10 cellular contexts compared by ENCODE assay signal in the genomic region with DNA sequence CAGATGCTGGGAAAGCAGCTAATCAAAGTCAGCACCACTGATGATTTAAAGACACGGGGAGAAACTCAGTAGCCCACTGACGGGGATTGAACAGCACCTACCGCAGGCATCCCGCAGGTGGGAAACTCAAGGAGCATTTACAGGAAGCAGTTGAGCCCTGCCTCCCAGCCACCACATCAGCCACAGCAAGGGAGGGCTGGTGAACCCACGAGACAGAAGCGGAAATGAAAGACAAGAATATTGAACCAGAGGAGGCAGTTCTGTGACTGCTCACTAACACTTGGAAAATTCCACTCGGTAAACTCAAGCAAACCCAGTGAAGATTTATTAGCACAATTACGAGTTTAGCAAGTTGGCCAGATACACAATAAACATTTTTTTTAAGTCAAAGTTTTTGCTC. TPM values are rescaled to one million over a fixed set of nuclear protein-coding genes. Genes with fewer than 3 reads are reported as not detected.
DNase-seq lines count a peak whose midpoint lies in the region; ATAC-seq and TF ChIP-seq lines count a peak whose summit lies in the region.
"Had no signal": no experiment of that assay in that cellular context is flagged by ENCODE, and none has a peak within 500 bp of the region (broad histone marks: within the 10 kb centered on the region; RNA-seq: fewer than 3 reads in every experiment).

No MANE protein-coding gene starts in this region.

- POLR2A ChIA-PET in GM10248 (lab: Yijun Ruan, JAX): no interaction called here

- peak; percentile 75 to 83 for ATAC-seq in activated naive CD4-positive, alpha-beta T cell treated with anti-CD3 and anti-CD28 coated beads, Interleukin-2, amount 50 U/mL, for 72 hours
- ATAC-seq in GM18498 (IDR thresholded peaks at IDR 0.05; ENCODE audit: unreplicated experiment): no peak

- no peak overlapping the region for H3K4me3 Mint-ChIP-seq in progenitor cell of endocrine pancreas (ENCODE audit: low read depth)

- peak overlapping the region; percentile 86 to 91 for H3K27ac Mint-ChIP-seq in activated naive CD4-positive, alpha-beta T cell treated with anti-CD3 and anti-CD28 coated beads, Interleukin-2, amount 50 U/mL, for 72 hours
- no peak overlapping the region for H3K27ac Mint-ChIP-seq in progenitor cell of endocrine pancreas

- peaks cover 4% of the 10 kb centered on the region for H3K9me3 ChIP-seq in WERI-Rb-1 (ENCODE audit: severe bottlenecking)

- no peaks in the 10 kb centered on the region for H3K9me3 Mint-ChIP-seq in activated naive CD4-positive, alpha-beta T cell treated with anti-CD3 and anti-CD28 coated beads, Interleukin-2, amount 50 U/mL, for 72 hours
- peaks cover 1% of the 10 kb centered on the region for H3K9me3 Mint-ChIP-seq in progenitor cell of endocrine pancreas (ENCODE audit: low read depth)

- no peaks in the 10 kb centered on the region for H3K36me3 Mint-ChIP-seq in activated naive CD4-positive, alpha-beta T cell treated with anti-CD3 and anti-CD28 coated beads, Interleukin-2, amount 50 U/mL, for 72 hours
- H3K36me3 Mint-ChIP-seq in progenitor cell of endocrine pancreas (ENCODE audit: insufficient read depth): no peaks in the 10 kb centered on the region

- CTCF ChIA-PET in GM10248 (lab: Yijun Ruan, JAX): no interaction called here

- DNase-seq in GM10248 (ENCODE audit: extremely low spot score) (peak; percentile 46), T-helper 1 cell (peak in 4 of 5 donors; percentile 39 to 61 (median 46)), progenitor cell of endocrine pancreas (ENCODE audit: low spot score, unreplicated experiment) (no peak), cerebellum (ENCODE audit: low spot score) (no peak), WERI-Rb-1 (no peak)
- DNase-seq in activated naive CD4-positive, alpha-beta T cell treated with anti-CD3 and anti-CD28 coated beads, Interleukin-2, amount 50 U/mL, for 72 hours (ENCODE audit: low spot score in 2 of 2): peak; percentile 43 to 73
- DNase-seq in stimulated activated CD4-positive, alpha-beta T cell treated with anti-CD3 and anti-CD28 coated beads, Interleukin-2, amount 100 ng/mL, for 48 hours: peak; percentile 18 to 19

- no peaks in the 10 kb centered on the region for H3K36me3 ChIP-seq in WERI-Rb-1

- peaks cover 61% of the 10 kb centered on the region for H3K27me3 Mint-ChIP-seq in progenitor cell of endocrine pancreas

- no peak overlapping the region for H3K27ac ChIP-seq in WERI-Rb-1
- H3K27ac ChIP-seq: RWPE1 had no signal

- H3K27me3 ChIP-seq in WERI-Rb-1 (ENCODE audit: insufficient read depth, low read depth, severe bottlenecking): no peaks in the 10 kb centered on the region

- H3K4me1 Mint-ChIP-seq in progenitor cell of endocrine pancreas (ENCODE audit: low read depth): no peaks in the 10 kb centered on the region

- TF ChIP-seq CTCF in GM10248 (IDR thresholded peaks at IDR 0.05; ENCODE audit: control extremely low read depth, extremely low read depth, low read depth, missing control alignments): no peak
- no peak for TF ChIP-seq CTCF in progenitor cell of endocrine pancreas (IDR thresholded peaks at IDR 0.05; ENCODE audit: unreplicated experiment)
- no peak for TF ChIP-seq CTCF in WERI-Rb-1 (IDR thresholded peaks at IDR 0.05; ENCODE audit: low read depth, low read length)

- H3K4me3 ChIP-seq in WERI-Rb-1 (ENCODE audit: low read depth, low read length): no peak overlapping the region

RNA-seq across cellular contexts. Expression of a gene that starts 10.6 kb away (rescaled TPM):
- not detected for total RNA-seq in activated naive CD4-positive, alpha-beta T cell treated with anti-CD3 and anti-CD28 coated beads, Interleukin-2, amount 50 U/mL, for 72 hours
- total RNA-seq in progenitor cell of endocrine pancreas (not detected in 2 replicates), cerebellum (2.7 TPM)
- total RNA-seq: myocyte had no signal

RNA-seq across cellular contexts. Expression of a gene that starts 16.4 kb away (rescaled TPM):
- not detected for total RNA-seq in activated naive CD4-positive, alpha-beta T cell treated with anti-CD3 and anti-CD28 coated beads, Interleukin-2, amount 50 U/mL, for 72 hours
- total RNA-seq in progenitor cell of endocrine pancreas (not detected in 2 replicates), cerebellum (0.91 TPM)

Comparison
In these comparisons a context has a peak if more than half of its experiments do, and no peak if none do; other contexts are left out.
1. DNase-seq: peak in GM10248 (single experiment), T-helper 1 cell (4 of 5), activated naive CD4-positive, alpha-beta T cell treated with anti-CD3 and anti-CD28 coated beads, Interleukin-2, amount 50 U/mL, for 72 hours (2 of 2) and stimulated activated CD4-positive, alpha-beta T cell treated with anti-CD3 and anti-CD28 coated beads, Interleukin-2, amount 100 ng/mL, for 48 hours (2 of 2); none in progenitor cell of endocrine pancreas (single experiment), cerebellum (single experiment) and WERI-Rb-1 (single experiment).